8 cellular contexts compared by ENCODE assay signal in genomic region chr5:159050408-159051091, GRCh38. TPM values are rescaled to one million over a fixed set of nuclear protein-coding genes. Genes with fewer than 3 reads are reported as not detected.
DNase-seq lines count a peak whose midpoint lies in the region; ATAC-seq and TF ChIP-seq lines count a peak whose summit lies in the region.

No MANE protein-coding gene starts in this region.

- peak overlapping the region; percentile 1 to 70 (median 63) for H3K27ac ChIP-seq in Peyer's patch

- intact Hi-C loops in activated CD4-positive, alpha-beta memory T cell treated with anti-CD3 and anti-CD28 coated beads for 36 hours (cut with micrococcal nuclease) = no loop called here

- H3K4me3 Mint-ChIP-seq in type B pancreatic cell = peak overlapping the region; percentile 54
- no peak overlapping the region for H3K4me3 Mint-ChIP-seq in activated CD4-positive, alpha-beta memory T cell treated with anti-CD3 and anti-CD28 coated beads for 36 hours

- H3K36me3 Mint-ChIP-seq in type B pancreatic cell = peaks cover 7% of the 10 kb centered on the region
- H3K36me3 Mint-ChIP-seq in activated CD4-positive, alpha-beta memory T cell treated with anti-CD3 and anti-CD28 coated beads for 36 hours = no peaks in the 10 kb centered on the region

- no peak overlapping the region for H3K4me3 ChIP-seq in Peyer's patch

- H3K27ac Mint-ChIP-seq in type B pancreatic cell = peak overlapping the region; percentile 40
- H3K27ac Mint-ChIP-seq in activated CD4-positive, alpha-beta memory T cell treated with anti-CD3 and anti-CD28 coated beads for 36 hours = no peak overlapping the region

- no peaks in the 10 kb centered on the region for H3K36me3 ChIP-seq in Peyer's patch

- TF ChIP-seq POLR2A in Peyer's patch (IDR thresholded peaks at IDR 0.05) = no peak

- peaks cover 0 to 3% (median 0%) of the 10 kb centered on the region in 4 donors for H3K4me1 ChIP-seq in Peyer's patch

- no peaks in the 10 kb centered on the region for H3K9me3 ChIP-seq in Peyer's patch

- TF ChIP-seq CTCF in Peyer's patch (IDR thresholded peaks at IDR 0.05) (no peak), type B pancreatic cell (conservative IDR thresholded peaks at IDR 0.05) (no peak)

- POLR2A ChIA-PET in activated CD4-positive, alpha-beta memory T cell treated with anti-CD3 and anti-CD28 coated beads for 36 hours (lab: Charles Lee) = no interaction called here

- peaks cover 96% of the 10 kb centered on the region for H3K27me3 Mint-ChIP-seq in type B pancreatic cell
- peaks cover 53% of the 10 kb centered on the region for H3K27me3 Mint-ChIP-seq in activated CD4-positive, alpha-beta memory T cell treated with anti-CD3 and anti-CD28 coated beads for 36 hours

- ATAC-seq in GM19025 (IDR thresholded peaks at IDR 0.05; ENCODE audit: low read depth, unreplicated experiment) (peak; percentile 47), HG02981 (IDR thresholded peaks at IDR 0.05; ENCODE audit: unreplicated experiment) (peak; percentile 71)

- H3K9me3 Mint-ChIP-seq in type B pancreatic cell = no peaks in the 10 kb centered on the region
- H3K9me3 Mint-ChIP-seq in activated CD4-positive, alpha-beta memory T cell treated with anti-CD3 and anti-CD28 coated beads for 36 hours = no peaks in the 10 kb centered on the region

- H3K4me1 Mint-ChIP-seq in type B pancreatic cell (ENCODE audit: unreplicated experiment) = peaks cover 51% of the 10 kb centered on the region
- peaks cover 4% of the 10 kb centered on the region for H3K4me1 Mint-ChIP-seq in activated CD4-positive, alpha-beta memory T cell treated with anti-CD3 and anti-CD28 coated beads for 36 hours (ENCODE audit: low read depth)

- peaks cover 0 to under 1% of the 10 kb centered on the region in 2 donors for H3K27me3 ChIP-seq in Peyer's patch

- CTCF ChIA-PET in activated CD4-positive, alpha-beta memory T cell treated with anti-CD3 and anti-CD28 coated beads for 36 hours (lab: Charles Lee) = interaction anchor here (0.7 kb wide), 1 partner anchor 884 kb away, joined by 3 read pairs; no protein-coding TSS in a partner anchor

- DNase-seq in Peyer's patch (no peak), iris pigment epithelial cell (ENCODE audit: low read depth) (peak; percentile 28), type B pancreatic cell (ENCODE audit: extremely low spot score, unreplicated experiment) (no peak), RPMI8226 (no peak)
- DNase-seq in activated naive CD4-positive, alpha-beta T cell treated with Interleukin-2 at 50 U/mL for 16 hours = no peak
- DNase-seq in activated CD4-positive, alpha-beta memory T cell treated with anti-CD3 and anti-CD28 coated beads for 36 hours = no peak

RNA-seq across cellular contexts. Expression of gene EBF1, which starts 49.2 kb away (rescaled TPM):
- total RNA-seq in Peyer's patch (10 to 100 TPM in 2 of 4 donors, 1 to 10 TPM in 2; 2.8 to 84.2 (median 9.8) TPM), type B pancreatic cell (ENCODE audit: low replicate concordance) (2.2 and 73.2 TPM in 2 replicates)
- total RNA-seq in activated CD4-positive, alpha-beta memory T cell treated with anti-CD3 and anti-CD28 coated beads for 36 hours = not detected
